ENCODE assay signal across 12 cellular contexts in genomic region chr16:83011101-83011720, GRCh38.
"Had no signal": no experiment of that assay in that cellular context is flagged by ENCODE, and none has a peak within 500 bp of the region (broad histone marks: within the 10 kb centered on the region; RNA-seq: fewer than 3 reads in every experiment).

No MANE protein-coding gene starts in this region.

- ATAC-seq: foreskin keratinocyte; natural killer cell treated with Interleukin-12 subunit alpha and Interleukin-12 subunit beta and Interleukin-15 and Interleukin-18, amount 100 ng/mL, for 72 hours; stimulated activated naive CD8-positive, alpha-beta T cell treated with anti-CD3 and anti-CD28 coated beads, Interleukin-15, Interleukin-2, amounts not matched to agents 100 U/mL and 50 U/mL, for 24 hours had no signal

- H3K4me3 Mint-ChIP-seq: activated CD4-positive, alpha-beta memory T cell treated with anti-CD3 and anti-CD28 coated beads for 36 hours; activated T-cell treated with anti-CD3 and anti-CD28 coated beads, Interleukin-2, amount 50 U/mL, for 24 hours; natural killer cell treated with Interleukin-12 subunit alpha and Interleukin-12 subunit beta and Interleukin-15 and Interleukin-18, amount 100 ng/mL, for 72 hours; type B pancreatic cell had no signal

- H3K4me1 ChIP-seq: foreskin keratinocyte had no signal

- H3K27me3 Mint-ChIP-seq: activated T-cell treated with anti-CD3 and anti-CD28 coated beads, Interleukin-2, amount 50 U/mL, for 24 hours; natural killer cell treated with Interleukin-12 subunit alpha and Interleukin-12 subunit beta and Interleukin-15 and Interleukin-18, amount 100 ng/mL, for 72 hours had no signal

- H3K27ac Mint-ChIP-seq: activated CD4-positive, alpha-beta memory T cell treated with anti-CD3 and anti-CD28 coated beads for 36 hours; activated T-cell treated with anti-CD3 and anti-CD28 coated beads, Interleukin-2, amount 50 U/mL, for 24 hours; natural killer cell treated with Interleukin-12 subunit alpha and Interleukin-12 subunit beta and Interleukin-15 and Interleukin-18, amount 100 ng/mL, for 72 hours; type B pancreatic cell had no signal

- H3K9me3 Mint-ChIP-seq: activated CD4-positive, alpha-beta memory T cell treated with anti-CD3 and anti-CD28 coated beads for 36 hours; activated T-cell treated with anti-CD3 and anti-CD28 coated beads, Interleukin-2, amount 50 U/mL, for 24 hours; natural killer cell treated with Interleukin-12 subunit alpha and Interleukin-12 subunit beta and Interleukin-15 and Interleukin-18, amount 100 ng/mL, for 72 hours had no signal

- H3K36me3 Mint-ChIP-seq: activated CD4-positive, alpha-beta memory T cell treated with anti-CD3 and anti-CD28 coated beads for 36 hours; natural killer cell treated with Interleukin-12 subunit alpha and Interleukin-12 subunit beta and Interleukin-15 and Interleukin-18, amount 100 ng/mL, for 72 hours; type B pancreatic cell had no signal

- DNase-seq: activated CD4-positive, alpha-beta memory T cell treated with anti-CD3 and anti-CD28 coated beads for 36 hours; activated CD4-positive, CD25-positive, alpha-beta regulatory T cell treated with anti-CD3 and anti-CD28 coated beads, Interleukin-2, amount 50 U/mL, for 72 hours; activated naive CD4-positive, alpha-beta T cell treated with anti-CD3 and anti-CD28 coated beads, Interleukin-2, amount 50 U/mL, for 16 hours; activated T-cell treated with anti-CD3 and anti-CD28 coated beads, Interleukin-2, amount 50 U/mL, for 24 hours; foreskin keratinocyte; nucleus accumbens; small intestine; stimulated activated CD4-positive, alpha-beta T cell treated with anti-CD3 and anti-CD28 coated beads, Interleukin-4, amount 100 ng/mL, for 4 hours; stimulated activated CD8-positive, alpha-beta memory T cell treated with anti-CD3 and anti-CD28 coated beads, Interleukin-4, amount 100 ng/mL, for 48 hours; stimulated activated naive CD8-positive, alpha-beta T cell treated with anti-CD3 and anti-CD28 coated beads, Interleukin-15, Interleukin-2, amounts not matched to agents 100 U/mL and 50 U/mL, for 24 hours had no signal

- H3K27me3 ChIP-seq: foreskin keratinocyte had no signal
